1 cellular context compared by ENCODE assay signal in genomic region chr15:78684645-78685044, GRCh38.
TF ChIP-seq lines count a peak whose summit lies in the region.

No MANE protein-coding gene starts in this region.

TF ChIP-seq in H1, 55 proteins besides CTCF, POLR2A, EP300 and RAD21:
- TF ChIP-seq KDM1A (IDR thresholded peaks at IDR 0.05; ENCODE audit: borderline replicate concordance, low read length) = peak; percentile 80; the same call in 1 of the 2 replicates
- TF ChIP-seq MAX (IDR thresholded peaks at IDR 0.05) = no peak
- TF ChIP-seq BRCA1 (IDR thresholded peaks at IDR 0.05; ENCODE audit: low read depth, low read length) = no peak
- TF ChIP-seq NRF1 (IDR thresholded peaks at IDR 0.05; ENCODE audit: low read depth, low read length) = no peak
- no peak for TF ChIP-seq CHD1 (IDR thresholded peaks at IDR 0.05; ENCODE audit: low read depth, low read length)
TF ChIP-seq in H1: peak in this region for 1.
